ENCODE assay signal across 8 cellular contexts in the genomic region with DNA sequence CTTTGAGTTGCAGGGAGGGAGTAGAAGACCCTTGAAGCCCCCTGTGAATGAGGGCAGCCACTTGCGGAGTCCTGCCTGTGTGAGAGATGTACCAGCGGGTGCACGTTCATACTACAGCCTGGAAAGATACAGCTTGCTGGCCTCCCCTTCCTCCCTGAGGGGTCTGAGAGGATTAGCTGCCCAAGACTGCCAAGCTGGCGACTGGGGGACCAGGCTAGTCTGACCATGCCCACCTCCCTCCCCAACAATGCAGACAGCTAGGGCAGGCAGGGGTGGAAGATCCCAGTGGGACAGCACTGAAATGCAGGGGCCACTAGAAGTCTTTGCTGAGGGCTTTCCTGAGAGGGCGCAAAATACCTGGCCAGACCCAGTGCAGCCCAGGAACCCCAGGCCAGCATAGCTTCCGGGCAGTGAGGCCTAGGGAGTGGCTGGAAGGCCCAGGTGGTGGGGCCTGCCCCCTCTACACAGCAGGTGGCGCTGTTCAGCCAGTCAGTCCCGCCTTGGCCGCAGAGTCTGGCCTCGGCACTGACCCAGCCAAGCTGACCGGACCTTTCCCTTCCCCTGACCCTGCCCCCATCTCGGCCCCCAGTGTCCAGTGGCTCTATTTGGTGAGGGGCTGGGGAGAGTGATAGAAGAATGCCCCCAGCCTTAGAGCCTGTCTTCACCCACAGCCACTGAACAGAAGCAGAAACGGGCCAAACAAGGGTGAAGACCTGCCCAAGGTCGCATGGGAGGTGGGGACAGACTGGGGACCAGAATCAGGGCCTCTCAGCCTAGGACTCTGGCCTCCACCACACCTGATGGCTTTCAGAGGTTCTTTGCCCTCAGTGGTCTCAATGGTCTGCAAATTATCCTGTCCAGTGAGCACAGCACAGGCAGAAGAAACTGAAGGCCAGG. TPM values are rescaled to one million over a fixed set of nuclear protein-coding genes. Genes with fewer than 3 reads are reported as not detected.
DNase-seq lines count a peak whose midpoint lies in the region; ATAC-seq, FAIRE-seq and TF ChIP-seq lines count a peak whose summit lies in the region.

No MANE protein-coding gene starts in this region.

- CTCF ChIA-PET in IMR-90 (lab: Yijun Ruan, JAX) (interaction anchor here (0.8 to 1.3 kb wide), 5 partner anchors 18 to 361 kb away, joined by 3 to 5 read pairs (median 3); no protein-coding TSS in a partner anchor), T-cell (lab: Charles Lee) (interaction anchor here (0.5 to 0.6 kb wide), 2 partner anchors 74 to 564 kb away, joined by 3 to 5 read pairs; no protein-coding TSS in a partner anchor)

- no TSS peak for BruUV-seq in IMR-90 (replicated peaks; lab: Mats Ljungman, UMichigan)

- peak; percentile 99 for TF ChIP-seq CTCF in GM12874 (IDR thresholded peaks at IDR 0.05; ENCODE audit: insufficient read depth, low read depth, low read length)
- TF ChIP-seq CTCF in IMR-90 (conservative IDR thresholded peaks at IDR 0.05; ENCODE audit: low read depth, low read length), result peak; percentile 88
- peak; percentile 97 for TF ChIP-seq CTCF in bronchial epithelial cell (IDR thresholded peaks at IDR 0.05; ENCODE audit: insufficient read depth, low read length, severe bottlenecking)
- peak; percentile 92 for TF ChIP-seq CTCF in smooth muscle cell (IDR thresholded peaks at IDR 0.05; ENCODE audit: borderline replicate concordance, insufficient read depth, poor library complexity, severe bottlenecking)

- TF ChIP-seq POLR2A in IMR-90 (IDR thresholded peaks at IDR 0.05; ENCODE audit: low read depth, low read length), result no peak

- H3K23ac ChIP-seq in IMR-90 (ENCODE audit: low read depth, low read length), result no peak overlapping the region

- dilution Hi-C loops in IMR-90 (cut with HindIII; ENCODE audit: low sequenced_read_pairs, unreplicated experiment), result no loop called here

- H3K9ac ChIP-seq in IMR-90 (ENCODE audit: low read depth, low read length), result no peak overlapping the region
- H3K9ac ChIP-seq in smooth muscle cell (ENCODE audit: low read depth), result no peak overlapping the region

- H3K27me3 ChIP-seq in IMR-90 (ENCODE audit: control insufficient read depth, insufficient read depth, low read length) (peaks cover under 1% of the 10 kb centered on the region; the same call in 1 of the 2 replicates), bronchial epithelial cell (ENCODE audit: control insufficient read depth, insufficient read depth, low read length) (peaks cover 2% of the 10 kb centered on the region), smooth muscle cell (ENCODE audit: low read depth) (no peaks in the 10 kb centered on the region)

- H3K9me3 ChIP-seq in IMR-90 (ENCODE audit: control insufficient read depth, insufficient read depth, low read length) (no peaks in the 10 kb centered on the region), smooth muscle cell (replicated peaks; ENCODE audit: low read depth) (no peaks in the 10 kb centered on the region)

- no peak overlapping the region for H2AK9ac ChIP-seq in IMR-90 (replicated peaks; ENCODE audit: low read depth, low read length, poor library complexity)

- no peak overlapping the region for H3K4me3 ChIP-seq in IMR-90 (ENCODE audit: insufficient read depth, low read depth, low read length)
- H3K4me3 ChIP-seq in bronchial epithelial cell (ENCODE audit: low read depth, low read length), result no peak overlapping the region
- no peak overlapping the region for H3K4me3 ChIP-seq in smooth muscle cell

- H3K79me1 ChIP-seq in IMR-90 (ENCODE audit: low read depth in 1 of 2, low read length in 2 of 2), result no peaks in the 10 kb centered on the region

- no peaks in the 10 kb centered on the region; the same call in 1 of the 2 replicates for H3K36me3 ChIP-seq in IMR-90 (ENCODE audit: control insufficient read depth, insufficient read depth, low read length)
- no peaks in the 10 kb centered on the region for H3K36me3 ChIP-seq in bronchial epithelial cell (ENCODE audit: control insufficient read depth, insufficient read depth, low read length)
- H3K36me3 ChIP-seq in smooth muscle cell (ENCODE audit: low read depth), result no peaks in the 10 kb centered on the region

- no peak overlapping the region for H3K56ac ChIP-seq in IMR-90 (ENCODE audit: extremely low read depth, insufficient read depth, low read length)

- peak overlapping the region in 1 of 2 experiments; percentile 78; a peak in 2 of 4 replicates for H4K8ac ChIP-seq in IMR-90 (ENCODE audit: low read depth in 2 of 2, low read length in 2 of 2)

- H3K27ac Mint-ChIP-seq in T-cell, result no peak overlapping the region

- H3K27me3 Mint-ChIP-seq in T-cell, result peaks cover 14 to 24% of the 10 kb centered on the region in 2 donors

- H2AFZ ChIP-seq in IMR-90 (replicated peaks; ENCODE audit: low read length, poor library complexity), result peak overlapping the region; percentile 83
- H2AFZ ChIP-seq in smooth muscle cell (ENCODE audit: low read depth), result no peak overlapping the region

- H3F3A ChIP-seq in smooth muscle cell (ENCODE audit: low read depth), result peaks cover 8% of the 10 kb centered on the region

- peak overlapping the region; percentile 23; the same call in 1 of the 2 replicates for H2AK5ac ChIP-seq in IMR-90 (ENCODE audit: low read depth, low read length)

- H4K20me1 ChIP-seq in IMR-90 (ENCODE audit: insufficient read depth, low read length), result no peaks in the 10 kb centered on the region
- no peaks in the 10 kb centered on the region for H4K20me1 ChIP-seq in smooth muscle cell (ENCODE audit: low read depth)

- H3K4me3 Mint-ChIP-seq in T-cell, result no peak overlapping the region

- no peaks in the 10 kb centered on the region for H3K9me3 Mint-ChIP-seq in T-cell

- H3K36me3 Mint-ChIP-seq in T-cell, result no peaks in the 10 kb centered on the region

- H2BK15ac ChIP-seq in IMR-90 (ENCODE audit: low read depth, low read length), result no peak overlapping the region

- H3K4ac ChIP-seq in IMR-90 (ENCODE audit: low read depth, low read length), result no peak overlapping the region

- H3K27ac ChIP-seq in IMR-90 (ENCODE audit: insufficient read depth, low read length), result no peak overlapping the region
- no peak overlapping the region for H3K27ac ChIP-seq in smooth muscle cell (ENCODE audit: low read depth)

- no CpG with 5 or more reads among the region's 14 CpGs for WGBS in IMR-90 (ENCODE audit: extremely low coverage in 2 of 2, insufficient read length in 1 of 2), 2 experiments
- WGBS in smooth muscle cell (ENCODE audit: low lambda C conversion rate), result 46% methylated on average over 14 of the region's 14 CpGs

- H3K79me2 ChIP-seq in smooth muscle cell (ENCODE audit: low read depth), result peaks cover under 1% of the 10 kb centered on the region

- FAIRE-seq in bronchial epithelial cell (lab: Jason Lieb, UNC), result no peak

- no peak overlapping the region for H2BK5ac ChIP-seq in IMR-90 (ENCODE audit: low read depth, low read length, poor library complexity, severe bottlenecking)

- no peak overlapping the region for H3K14ac ChIP-seq in IMR-90 (replicated peaks; ENCODE audit: low read depth, low read length)

- DNase-seq in 8988T (peak; percentile 94), IMR-90 (peak; percentile 59), T-cell (peak in 20 of 34 experiments; percentile 7 to 36 (median 20)), bronchial epithelial cell (ENCODE audit: low read depth) (peak; percentile 42), islet precursor cell (peak; percentile 92), smooth muscle cell (lab: John Stamatoyannopoulos, UW; ENCODE audit: unreplicated experiment) (peak; percentile 35), NCI-H446 treated with DMSO at 0.1 percent for 48 hours (lab: John Stamatoyannopoulos, UW) (no peak)

- in situ Hi-C loops in IMR-90 (cut with MboI; ENCODE audit: low sequenced_read_pairs), result no loop called here

- POLR2A ChIA-PET in IMR-90 (lab: Charles Lee; ENCODE audit: unreplicated experiment), result no interaction called here
- POLR2A ChIA-PET in T-cell (lab: Charles Lee), result no interaction called here

- H3K9me1 ChIP-seq in IMR-90 (ENCODE audit: insufficient read depth, low read length), result no peaks in the 10 kb centered on the region

- H4K5ac ChIP-seq in IMR-90 (ENCODE audit: low read depth, low read length), result 0 out of 2 replicates have a peak overlapping the region, but pooled peaks have one; percentile 6

- H3K4me1 Mint-ChIP-seq in T-cell, result peaks cover 0 to 9% (median 5%) of the 10 kb centered on the region in 3 donors

- peak; percentile 84 for TF ChIP-seq RAD21 in IMR-90 (IDR thresholded peaks at IDR 0.05; ENCODE audit: low read length)

- H2BK120ac ChIP-seq in IMR-90 (ENCODE audit: low read depth, low read length), result no peak overlapping the region

- ATAC-seq in IMR-90 (ENCODE audit: low read depth) (peak; percentile 86), T-cell (replicated peaks in 1 of 4) (peak; percentile 25 to 33 (median 28))

- H3K4me2 ChIP-seq in IMR-90 (ENCODE audit: low read depth, low read length) (no peak overlapping the region), smooth muscle cell (no peak overlapping the region)

- no peak overlapping the region for H4K91ac ChIP-seq in IMR-90 (ENCODE audit: insufficient read depth, low read depth, low read length)

- H3K4me1 ChIP-seq in IMR-90 (ENCODE audit: control insufficient read depth, insufficient read depth, low read length) (no peaks in the 10 kb centered on the region; the same call in 1 of the 2 replicates), smooth muscle cell (ENCODE audit: low read depth) (peaks cover 14% of the 10 kb centered on the region)

- intact Hi-C loops in IMR-90 (cut with micrococcal nuclease), result loop anchor here (1.0 kb wide), 2 partner anchors 29 to 361 kb away; no protein-coding TSS in a partner anchor

- H3K18ac ChIP-seq in IMR-90 (ENCODE audit: low read depth, low read length), result no peak overlapping the region

- H2BK20ac ChIP-seq in IMR-90 (ENCODE audit: low read depth, low read length), result no peak overlapping the region

RNA-seq across cellular contexts. Expression of a gene that starts 4.8 kb away (rescaled TPM):
- 1.6 and 1.7 TPM in 2 replicates for total RNA-seq in IMR-90 (2012; rRNA removed)
- 10.6 and 10.7 TPM in 2 replicates for polyA plus RNA-seq in IMR-90 (2012; rRNA removed)
- 6.1 and 9.3 TPM in 2 replicates for polyA plus RNA-seq in IMR-90 (2012; cell fraction: cytosol; rRNA removed)
- 31.2 and 47.2 TPM in 2 replicates for polyA plus RNA-seq in IMR-90 (2012; cell fraction: nucleus; rRNA removed; ENCODE audit: low replicate concordance)
- total RNA-seq in T-cell, result 1 to 10 TPM in 4 of 5 donors, under 1 TPM in 1; 0.95 to 4.9 (median 1.5) TPM
- under 0.01 and 0.13 TPM in 2 replicates for total RNA-seq in bronchial epithelial cell
- 11.1 and 12.2 TPM in 2 replicates for total RNA-seq in smooth muscle cell
- 13.7 and 19.0 TPM in 2 replicates for polyA plus RNA-seq in smooth muscle cell

RNA-seq across cellular contexts. Expression of a gene that starts 44.8 kb away (rescaled TPM):
- total RNA-seq in IMR-90 (2012; rRNA removed) (70.0 and 107 TPM in 2 replicates), T-cell (10 to 100 TPM; 68.1 to 96.0 (median 87.8) TPM), bronchial epithelial cell (61.3 and 159 TPM in 2 replicates), smooth muscle cell (97.2 and 118 TPM in 2 replicates)
- polyA plus RNA-seq in IMR-90 (2012; rRNA removed) (280 and 290 TPM in 2 replicates), smooth muscle cell (300 and 317 TPM in 2 replicates)
- 196 and 200 TPM in 2 replicates for polyA plus RNA-seq in IMR-90 (2012; cell fraction: cytosol; rRNA removed)
- 40.4 and 104 TPM in 2 replicates for polyA plus RNA-seq in IMR-90 (2012; cell fraction: nucleus; rRNA removed; ENCODE audit: low replicate concordance)

RNA-seq across cellular contexts. Expression of a gene that starts 45.1 kb away (rescaled TPM):
- total RNA-seq in IMR-90 (2012; rRNA removed) (41.9 and 43.9 TPM in 2 replicates), T-cell (10 to 100 TPM in 4 of 5 donors, 1 to 10 TPM in 1; 8.5 to 12.6 (median 10.9) TPM), bronchial epithelial cell (5.9 and 9.7 TPM in 2 replicates), smooth muscle cell (12.1 and 15.6 TPM in 2 replicates)
- polyA plus RNA-seq in IMR-90 (2012; rRNA removed) (21.3 and 23.0 TPM in 2 replicates), smooth muscle cell (21.1 and 23.3 TPM in 2 replicates)
- polyA plus RNA-seq in IMR-90 (2012; cell fraction: cytosol; rRNA removed), result 15.5 and 18.0 TPM in 2 replicates
- polyA plus RNA-seq in IMR-90 (2012; cell fraction: nucleus; rRNA removed; ENCODE audit: low replicate concordance), result 6.4 and 7.0 TPM in 2 replicates
